In the genomic region with DNA sequence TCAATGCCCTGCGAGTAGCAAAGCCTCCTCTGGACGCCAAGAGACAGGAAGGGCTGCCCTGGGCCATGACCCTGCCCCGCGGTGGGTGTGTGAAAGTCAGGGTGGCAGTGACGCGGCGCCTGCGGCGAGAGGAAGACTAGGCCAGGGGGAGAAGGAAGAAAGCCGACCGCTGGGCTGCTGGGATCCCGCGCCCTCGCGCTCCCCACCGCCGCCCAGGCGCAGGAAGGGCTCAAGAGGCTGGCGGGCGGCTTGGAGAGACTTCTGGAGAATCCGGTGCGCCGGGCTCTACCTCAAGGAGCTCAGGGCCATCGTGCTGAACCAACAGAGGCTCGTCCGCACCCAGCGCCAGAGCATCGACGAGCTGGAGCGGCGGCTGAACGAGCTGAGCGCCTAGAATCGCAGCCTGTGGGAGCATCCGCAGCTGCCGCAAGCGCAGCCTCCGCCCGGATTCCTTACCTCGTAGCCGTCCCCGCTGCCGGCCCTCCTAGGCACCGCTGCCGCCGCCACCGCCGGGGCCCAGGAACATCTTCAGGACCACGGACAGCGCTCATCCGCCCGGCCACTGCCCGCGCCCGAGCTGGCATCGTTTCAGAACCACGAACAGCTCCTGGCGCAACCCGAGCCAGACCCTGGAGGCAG, we compare ENCODE assay signal across 1 cellular context.
TF ChIP-seq lines count a peak whose summit lies in the region.

No MANE protein-coding gene starts in this region.

TF ChIP-seq in HepG2, 621 proteins besides CTCF, POLR2A, EP300 and RAD21 (continued from another document and continues in another):
- no peak for TF ChIP-seq GPBP1L1 (CRISPR knock-in tag; IDR thresholded peaks at IDR 0.05)
- TF ChIP-seq TCF7 (IDR thresholded peaks at IDR 0.05; ENCODE audit: low read depth): no peak
- TF ChIP-seq ZNF652 (CRISPR knock-in tag; IDR thresholded peaks at IDR 0.05; ENCODE audit: borderline replicate concordance, low read depth): no peak
- TF ChIP-seq NFYC (CRISPR knock-in tag; IDR thresholded peaks at IDR 0.05): peak; percentile 54
- TF ChIP-seq AKAP8 (CRISPR knock-in tag; IDR thresholded peaks at IDR 0.05): peak; percentile 74; the same call in 1 of the 2 replicates
- TF ChIP-seq, protein P1, sequence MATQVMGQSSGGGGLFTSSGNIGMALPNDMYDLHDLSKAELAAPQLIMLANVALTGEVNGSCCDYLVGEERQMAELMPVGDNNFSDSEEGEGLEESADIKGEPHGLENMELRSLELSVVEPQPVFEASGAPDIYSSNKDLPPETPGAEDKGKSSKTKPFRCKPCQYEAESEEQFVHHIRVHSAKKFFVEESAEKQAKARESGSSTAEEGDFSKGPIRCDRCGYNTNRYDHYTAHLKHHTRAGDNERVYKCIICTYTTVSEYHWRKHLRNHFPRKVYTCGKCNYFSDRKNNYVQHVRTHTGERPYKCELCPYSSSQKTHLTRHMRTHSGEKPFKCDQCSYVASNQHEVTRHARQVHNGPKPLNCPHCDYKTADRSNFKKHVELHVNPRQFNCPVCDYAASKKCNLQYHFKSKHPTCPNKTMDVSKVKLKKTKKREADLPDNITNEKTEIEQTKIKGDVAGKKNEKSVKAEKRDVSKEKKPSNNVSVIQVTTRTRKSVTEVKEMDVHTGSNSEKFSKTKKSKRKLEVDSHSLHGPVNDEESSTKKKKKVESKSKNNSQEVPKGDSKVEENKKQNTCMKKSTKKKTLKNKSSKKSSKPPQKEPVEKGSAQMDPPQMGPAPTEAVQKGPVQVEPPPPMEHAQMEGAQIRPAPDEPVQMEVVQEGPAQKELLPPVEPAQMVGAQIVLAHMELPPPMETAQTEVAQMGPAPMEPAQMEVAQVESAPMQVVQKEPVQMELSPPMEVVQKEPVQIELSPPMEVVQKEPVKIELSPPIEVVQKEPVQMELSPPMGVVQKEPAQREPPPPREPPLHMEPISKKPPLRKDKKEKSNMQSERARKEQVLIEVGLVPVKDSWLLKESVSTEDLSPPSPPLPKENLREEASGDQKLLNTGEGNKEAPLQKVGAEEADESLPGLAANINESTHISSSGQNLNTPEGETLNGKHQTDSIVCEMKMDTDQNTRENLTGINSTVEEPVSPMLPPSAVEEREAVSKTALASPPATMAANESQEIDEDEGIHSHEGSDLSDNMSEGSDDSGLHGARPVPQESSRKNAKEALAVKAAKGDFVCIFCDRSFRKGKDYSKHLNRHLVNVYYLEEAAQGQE (IDR thresholded peaks at IDR 0.05; ENCODE audit: borderline replicate concordance in 1 of 2, low read depth in 1 of 2, low read length in 2 of 2): peak; percentile 97 to 100
- peak; percentile 99 for TF ChIP-seq BORCS8-MEF2B (CRISPR knock-in tag; IDR thresholded peaks at IDR 0.05)
- TF ChIP-seq ZNF879 (CRISPR knock-in tag; IDR thresholded peaks at IDR 0.05): peak; percentile 98
- peak; percentile 100 for TF ChIP-seq KLF6 (CRISPR knock-in tag; IDR thresholded peaks at IDR 0.05)
- TF ChIP-seq HOXA3 (CRISPR knock-in tag; IDR thresholded peaks at IDR 0.05): peak; percentile 87
- peak; percentile 67; the same call in 1 of the 2 replicates for TF ChIP-seq HMG20A (CRISPR knock-in tag; IDR thresholded peaks at IDR 0.05; ENCODE audit: borderline replicate concordance)
- peak; percentile 64 for TF ChIP-seq MED8 (CRISPR knock-in tag; IDR thresholded peaks at IDR 0.05; ENCODE audit: insufficient replicate concordance)
- TF ChIP-seq TRAFD1 (CRISPR knock-in tag; IDR thresholded peaks at IDR 0.05; ENCODE audit: borderline replicate concordance): peak; percentile 95; the same call in 1 of the 2 replicates
- peak; percentile 94 for TF ChIP-seq MED13 (CRISPR knock-in tag; IDR thresholded peaks at IDR 0.05)
- TF ChIP-seq SCMH1 (CRISPR knock-in tag; IDR thresholded peaks at IDR 0.05; ENCODE audit: borderline replicate concordance): no peak
- no peak for TF ChIP-seq RBAK (CRISPR knock-in tag; IDR thresholded peaks at IDR 0.05)
- peak; percentile 87 for TF ChIP-seq ZNF281 (CRISPR knock-in tag; IDR thresholded peaks at IDR 0.05; ENCODE audit: borderline replicate concordance)
- TF ChIP-seq ZNF34 (CRISPR knock-in tag; IDR thresholded peaks at IDR 0.05; ENCODE audit: borderline replicate concordance): no peak
- no peak for TF ChIP-seq NFIC (IDR thresholded peaks at IDR 0.05; ENCODE audit: low read length)
- no peak for TF ChIP-seq PAF1 (CRISPR knock-in tag; IDR thresholded peaks at IDR 0.05)
- TF ChIP-seq ZBTB2 (CRISPR knock-in tag; IDR thresholded peaks at IDR 0.05; ENCODE audit: low read depth): peak; percentile 77; the same call in 1 of the 2 replicates
- no peak; the same call in 1 of the 2 replicates for TF ChIP-seq ZNF549 (CRISPR knock-in tag; IDR thresholded peaks at IDR 0.05)
- TF ChIP-seq SIN3B (IDR thresholded peaks at IDR 0.05; ENCODE audit: low read length): no peak
- TF ChIP-seq ZNF609 (CRISPR knock-in tag; IDR thresholded peaks at IDR 0.05; ENCODE audit: borderline replicate concordance): 0 out of 2 replicates have a peak, but pooled peaks have one; percentile 23
- no peak for TF ChIP-seq ZNF713 (CRISPR knock-in tag; IDR thresholded peaks at IDR 0.05)
- TF ChIP-seq ZFP36L1 (CRISPR knock-in tag; IDR thresholded peaks at IDR 0.05): peak; percentile 98
- no peak for TF ChIP-seq CC2D1A (CRISPR knock-in tag; IDR thresholded peaks at IDR 0.05)
- peak; percentile 86; the same call in 1 of the 2 replicates for TF ChIP-seq HOXA7 (CRISPR knock-in tag; IDR thresholded peaks at IDR 0.05)
- TF ChIP-seq, protein P2, sequence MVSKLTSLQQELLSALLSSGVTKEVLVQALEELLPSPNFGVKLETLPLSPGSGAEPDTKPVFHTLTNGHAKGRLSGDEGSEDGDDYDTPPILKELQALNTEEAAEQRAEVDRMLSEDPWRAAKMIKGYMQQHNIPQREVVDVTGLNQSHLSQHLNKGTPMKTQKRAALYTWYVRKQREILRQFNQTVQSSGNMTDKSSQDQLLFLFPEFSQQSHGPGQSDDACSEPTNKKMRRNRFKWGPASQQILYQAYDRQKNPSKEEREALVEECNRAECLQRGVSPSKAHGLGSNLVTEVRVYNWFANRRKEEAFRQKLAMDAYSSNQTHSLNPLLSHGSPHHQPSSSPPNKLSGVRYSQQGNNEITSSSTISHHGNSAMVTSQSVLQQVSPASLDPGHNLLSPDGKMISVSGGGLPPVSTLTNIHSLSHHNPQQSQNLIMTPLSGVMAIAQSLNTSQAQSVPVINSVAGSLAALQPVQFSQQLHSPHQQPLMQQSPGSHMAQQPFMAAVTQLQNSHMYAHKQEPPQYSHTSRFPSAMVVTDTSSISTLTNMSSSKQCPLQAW (CRISPR knock-in tag; IDR thresholded peaks at IDR 0.05): peak; percentile 71
- TF ChIP-seq ZNF496 (CRISPR knock-in tag; IDR thresholded peaks at IDR 0.05; ENCODE audit: insufficient replicate concordance): no peak
- TF ChIP-seq, protein P3, sequence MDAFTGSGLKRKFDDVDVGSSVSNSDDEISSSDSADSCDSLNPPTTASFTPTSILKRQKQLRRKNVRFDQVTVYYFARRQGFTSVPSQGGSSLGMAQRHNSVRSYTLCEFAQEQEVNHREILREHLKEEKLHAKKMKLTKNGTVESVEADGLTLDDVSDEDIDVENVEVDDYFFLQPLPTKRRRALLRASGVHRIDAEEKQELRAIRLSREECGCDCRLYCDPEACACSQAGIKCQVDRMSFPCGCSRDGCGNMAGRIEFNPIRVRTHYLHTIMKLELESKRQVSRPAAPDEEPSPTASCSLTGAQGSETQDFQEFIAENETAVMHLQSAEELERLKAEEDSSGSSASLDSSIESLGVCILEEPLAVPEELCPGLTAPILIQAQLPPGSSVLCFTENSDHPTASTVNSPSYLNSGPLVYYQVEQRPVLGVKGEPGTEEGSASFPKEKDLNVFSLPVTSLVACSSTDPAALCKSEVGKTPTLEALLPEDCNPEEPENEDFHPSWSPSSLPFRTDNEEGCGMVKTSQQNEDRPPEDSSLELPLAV (CRISPR knock-in tag; conservative IDR thresholded peaks at IDR 0.05; ENCODE audit: low read depth): peak; percentile 91
- TF ChIP-seq TOE1 (CRISPR knock-in tag; IDR thresholded peaks at IDR 0.05): peak; percentile 89; the same call in 1 of the 2 replicates
- TF ChIP-seq SAFB2 (CRISPR knock-in tag; IDR thresholded peaks at IDR 0.05; ENCODE audit: borderline replicate concordance, low read depth): peak; percentile 81; the same call in 1 of the 2 replicates
- no peak for TF ChIP-seq NFRKB (IDR thresholded peaks at IDR 0.05)
